8 cellular contexts compared by ENCODE assay signal in the genomic region with DNA sequence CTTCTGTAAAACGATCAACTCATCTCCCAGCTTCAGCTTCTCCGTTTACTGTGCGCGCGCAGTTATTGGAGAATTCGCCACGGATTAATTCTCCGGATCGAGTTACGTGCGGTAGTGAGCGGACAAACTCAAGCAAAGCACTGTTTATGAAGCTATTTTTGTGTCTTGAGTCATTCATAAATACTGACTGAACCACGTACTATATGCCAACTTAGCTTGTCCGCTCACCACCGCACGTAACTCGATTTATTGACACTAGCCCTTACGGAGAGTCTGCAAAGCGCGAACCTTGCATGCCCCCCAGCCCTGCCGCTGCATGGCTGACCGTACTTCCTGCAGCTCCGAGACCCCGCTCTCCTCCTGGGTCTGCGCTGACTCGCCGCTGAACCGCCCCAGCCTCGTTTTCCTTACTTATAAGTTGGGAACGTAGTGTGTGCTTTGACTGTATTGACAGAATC. TPM values are rescaled to one million over a fixed set of nuclear protein-coding genes. Genes with fewer than 3 reads are reported as not detected.
A peak's percentile ranks its signal among the peaks of the same experiment; 100 is the strongest.
DNase-seq lines count a peak whose midpoint lies in the region; ATAC-seq and TF ChIP-seq lines count a peak whose summit lies in the region.

No MANE protein-coding gene starts in this region.

- H3K4me3 Mint-ChIP-seq in activated naive CD4-positive, alpha-beta T cell treated with anti-CD3 and anti-CD28 coated beads, Interleukin-2, amount 50 U/mL, for 24 hours = peak overlapping the region; percentile 94
- peak overlapping the region; percentile 87 for H3K4me3 Mint-ChIP-seq in progenitor cell of endocrine pancreas (ENCODE audit: low read depth)

- H3K27ac ChIP-seq in HEK293 (ENCODE audit: extremely low read depth, low read depth, low read length) (peak overlapping the region; percentile 96; the same call in 1 of the 2 replicates), heart right ventricle (peak overlapping the region in 9 of 10 donors; percentile 83 to 97 (median 91))

- H3K4me1 ChIP-seq in HEK293 (ENCODE audit: control insufficient read depth, insufficient read depth, low read length) = peaks cover 6% of the 10 kb centered on the region
- H3K4me1 ChIP-seq in heart right ventricle = peaks cover 0 to 48% (median 19%) of the 10 kb centered on the region in 9 donors

- WGBS in heart right ventricle, 2 donors = 0% methylated on average over 30 of the region's 30 CpGs

- H3K27me3 ChIP-seq in heart right ventricle = no peaks in the 10 kb centered on the region

- H3K27me3 Mint-ChIP-seq in activated naive CD4-positive, alpha-beta T cell treated with anti-CD3 and anti-CD28 coated beads, Interleukin-2, amount 50 U/mL, for 24 hours = peaks cover 2% of the 10 kb centered on the region
- no peaks in the 10 kb centered on the region for H3K27me3 Mint-ChIP-seq in progenitor cell of endocrine pancreas

- DNase-seq in NCI-H82 (lab: John Stamatoyannopoulos, UW) (peak; percentile 77), NCI-H82 treated with DMSO at 0.1 percent for 48 hours (lab: John Stamatoyannopoulos, UW; ENCODE audit: unreplicated experiment) (no peak), NCI-H128 (lab: John Stamatoyannopoulos, UW; ENCODE audit: unreplicated experiment) (peak; percentile 76), heart right ventricle (peak in 1 of 2 donors; percentile 37), progenitor cell of endocrine pancreas (ENCODE audit: low spot score, unreplicated experiment) (no peak), EL (no peak)

- peak; percentile 7 to 67 (median 45) for ATAC-seq in heart right ventricle

- no peaks in the 10 kb centered on the region for H3K9me3 Mint-ChIP-seq in activated naive CD4-positive, alpha-beta T cell treated with anti-CD3 and anti-CD28 coated beads, Interleukin-2, amount 50 U/mL, for 24 hours
- no peaks in the 10 kb centered on the region for H3K9me3 Mint-ChIP-seq in progenitor cell of endocrine pancreas (ENCODE audit: low read depth)

- H3K27ac Mint-ChIP-seq in activated naive CD4-positive, alpha-beta T cell treated with anti-CD3 and anti-CD28 coated beads, Interleukin-2, amount 50 U/mL, for 24 hours = peak overlapping the region; percentile 44
- H3K27ac Mint-ChIP-seq in progenitor cell of endocrine pancreas = peak overlapping the region; percentile 81

- H3K9me3 ChIP-seq in HEK293 (ENCODE audit: control insufficient read depth, insufficient read depth, low read depth, low read length) (no peaks in the 10 kb centered on the region), heart right ventricle (no peaks in the 10 kb centered on the region)

- intact Hi-C loops in heart right ventricle (cut with DNase I) = loop anchor here in 7 of 10 donors (1.0 to 5.0 kb wide), 3 partner anchors 70 to 71 kb away; partner anchors contain the start of gene PRKAB2 (in 7 of the 7)

- peaks cover 45% of the 10 kb centered on the region for H3K4me1 Mint-ChIP-seq in activated naive CD4-positive, alpha-beta T cell treated with anti-CD3 and anti-CD28 coated beads, Interleukin-2, amount 50 U/mL, for 24 hours
- H3K4me1 Mint-ChIP-seq in progenitor cell of endocrine pancreas (ENCODE audit: low read depth) = peaks cover 64% of the 10 kb centered on the region

- H3K4me3 ChIP-seq in HEK293 (ENCODE audit: low read depth, low read length) = peak overlapping the region; percentile 99
- H3K4me3 ChIP-seq in heart right ventricle = peak overlapping the region; percentile 71 to 99 (median 91)

- H3K36me3 Mint-ChIP-seq in activated naive CD4-positive, alpha-beta T cell treated with anti-CD3 and anti-CD28 coated beads, Interleukin-2, amount 50 U/mL, for 24 hours = peaks cover 6% of the 10 kb centered on the region
- H3K36me3 Mint-ChIP-seq in progenitor cell of endocrine pancreas (ENCODE audit: insufficient read depth) = peaks cover 1% of the 10 kb centered on the region

- TF ChIP-seq CTCF in HEK293 (tag by site-specific recombination; IDR thresholded peaks at IDR 0.05) (no peak), heart right ventricle (IDR thresholded peaks at IDR 0.05) (no peak), progenitor cell of endocrine pancreas (IDR thresholded peaks at IDR 0.05; ENCODE audit: unreplicated experiment) (no peak)

- POLR2A ChIA-PET in HEK293 (lab: Yijun Ruan, JAX) = interaction anchor here (0.6 to 1.4 kb wide), 3 partner anchors 72 to 866 kb away, joined by 3 to 4 read pairs (median 3); no protein-coding TSS in a partner anchor

- H3K36me3 ChIP-seq in HEK293 (ENCODE audit: control insufficient read depth in 2 of 2, insufficient read depth in 1 of 2, low read length in 2 of 2) (peaks cover 0 to 4% of the 10 kb centered on the region in 2 experiments; a peak in 1 of 3 replicates), heart right ventricle (no peaks in the 10 kb centered on the region)

- CTCF ChIA-PET in HEK293 (lab: Yijun Ruan, JAX) = interaction anchor here (0.6 to 2.9 kb wide), 10 partner anchors 10 to 110 kb away, joined by 3 to 12 read pairs (median 5); partner anchors contain the start of gene PRKAB2

TF ChIP-seq in HEK293, 187 proteins besides CTCF, POLR2A, EP300 and RAD21:
- TF ChIP-seq ZNF341 (tag by site-specific recombination; IDR thresholded peaks at IDR 0.05; ENCODE audit: low read depth) (peak; percentile 28; the same call in 1 of the 2 replicates), ZFP41 (tag by site-specific recombination; IDR thresholded peaks at IDR 0.05; ENCODE audit: borderline replicate concordance) (no peak), ZNF394 (tag by site-specific recombination; IDR thresholded peaks at IDR 0.05; ENCODE audit: borderline replicate concordance) (peak; percentile 95), ZBTB17 (tag by site-specific recombination; IDR thresholded peaks at IDR 0.05) (0 out of 2 replicates have a peak, but pooled peaks have one; percentile 22), MYNN (tag by site-specific recombination; IDR thresholded peaks at IDR 0.05; ENCODE audit: borderline replicate concordance) (no peak)
- TF ChIP-seq, protein P1, sequence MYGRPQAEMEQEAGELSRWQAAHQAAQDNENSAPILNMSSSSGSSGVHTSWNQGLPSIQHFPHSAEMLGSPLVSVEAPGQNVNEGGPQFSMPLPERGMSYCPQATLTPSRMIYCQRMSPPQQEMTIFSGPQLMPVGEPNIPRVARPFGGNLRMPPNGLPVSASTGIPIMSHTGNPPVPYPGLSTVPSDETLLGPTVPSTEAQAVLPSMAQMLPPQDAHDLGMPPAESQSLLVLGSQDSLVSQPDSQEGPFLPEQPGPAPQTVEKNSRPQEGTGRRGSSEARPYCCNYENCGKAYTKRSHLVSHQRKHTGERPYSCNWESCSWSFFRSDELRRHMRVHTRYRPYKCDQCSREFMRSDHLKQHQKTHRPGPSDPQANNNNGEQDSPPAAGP (tag by site-specific recombination; IDR thresholded peaks at IDR 0.05) = no peak

RNA-seq across cellular contexts. Expression of gene CHD1L, which starts 0.8 kb away (rescaled TPM):
- 10 to 100 TPM in 2 of 10 donors, 1 to 10 TPM in 8; 6.0 to 12.9 (median 7.9) TPM for total RNA-seq in heart right ventricle
- 10 to 100 TPM in 1 of 2 donors, 1 to 10 TPM in 1; 6.8 to 11.2 TPM for polyA plus RNA-seq in heart right ventricle
- total RNA-seq in progenitor cell of endocrine pancreas = 79.6 and 80.3 TPM in 2 replicates

RNA-seq across cellular contexts. Expression of gene FMO5, which starts 18.1 kb away (rescaled TPM):
- total RNA-seq in heart right ventricle (10 to 100 TPM in 1 of 10 donors, 1 to 10 TPM in 3, under 1 TPM in 6; 0.20 to 21.7 (median 0.78) TPM), progenitor cell of endocrine pancreas (4.2 and 5.0 TPM in 2 replicates)
- 1 to 10 TPM in 1 of 2 donors, under 1 TPM in 1; 0.64 to 1.6 TPM for polyA plus RNA-seq in heart right ventricle

Comparison
In these comparisons a context has a peak if more than half of its experiments do, and no peak if none do; other contexts are left out.
1. DNase-seq: peak in NCI-H82 (single experiment) and NCI-H128 (single experiment); none in NCI-H82 treated with DMSO at 0.1 percent for 48 hours (single experiment), progenitor cell of endocrine pancreas (single experiment) and EL (single experiment).